In genomic region chr11:88414981-88415391, GRCh38 we compare ENCODE assay signal across 10 cellular contexts.
DNase-seq lines count a peak whose midpoint lies in the region; ATAC-seq lines count a peak whose summit lies in the region.
"Had no signal": no experiment of that assay in that cellular context is flagged by ENCODE, and none has a peak within 500 bp of the region (broad histone marks: within the 10 kb centered on the region; RNA-seq: fewer than 3 reads in every experiment).

No MANE protein-coding gene starts in this region.

- H3K27ac ChIP-seq in KOPT-K1 (ENCODE audit: low read depth, low read length, poor library complexity, severe bottlenecking) = peak overlapping the region; percentile 67

- peaks cover 37% of the 10 kb centered on the region for H3K4me1 Mint-ChIP-seq in activated T-cell treated with anti-CD3 and anti-CD28 coated beads, Interleukin-2, amount 50 U/mL, for 4 hours (ENCODE audit: low read depth)
- peaks cover 51% of the 10 kb centered on the region for H3K4me1 Mint-ChIP-seq in activated naive CD8-positive, alpha-beta T cell treated with anti-CD3 and anti-CD28 coated beads, Interleukin-2, amount 10 ng/mL, durations not matched to agents 7 days and 5 days

- H3K27me3 Mint-ChIP-seq in activated T-cell treated with anti-CD3 and anti-CD28 coated beads, Interleukin-2, amount 50 U/mL, for 4 hours (ENCODE audit: low read depth) = no peaks in the 10 kb centered on the region
- no peaks in the 10 kb centered on the region for H3K27me3 Mint-ChIP-seq in activated naive CD8-positive, alpha-beta T cell treated with anti-CD3 and anti-CD28 coated beads, Interleukin-2, amount 10 ng/mL, durations not matched to agents 7 days and 5 days

- POLR2A ChIA-PET in activated naive CD8-positive, alpha-beta T cell treated with anti-CD3 and anti-CD28 coated beads, Interleukin-2, amount 10 ng/mL, durations not matched to agents 7 days and 5 days (lab: Charles Lee) = interaction anchor here (1.1 to 2.7 kb wide), 3 partner anchors 10 to 78 kb away, joined by 5 to 13 read pairs (median 6); partner anchors contain the start of gene CTSC

- peak overlapping the region; percentile 72 for H3K27ac Mint-ChIP-seq in activated naive CD8-positive, alpha-beta T cell treated with anti-CD3 and anti-CD28 coated beads, Interleukin-2, amount 10 ng/mL, durations not matched to agents 7 days and 5 days

- H3K36me3 Mint-ChIP-seq in activated T-cell treated with anti-CD3 and anti-CD28 coated beads, Interleukin-2, amount 50 U/mL, for 4 hours (ENCODE audit: insufficient read depth) = no peaks in the 10 kb centered on the region
- peaks cover 28% of the 10 kb centered on the region for H3K36me3 Mint-ChIP-seq in activated naive CD8-positive, alpha-beta T cell treated with anti-CD3 and anti-CD28 coated beads, Interleukin-2, amount 10 ng/mL, durations not matched to agents 7 days and 5 days

- H3K9me3 Mint-ChIP-seq in activated T-cell treated with anti-CD3 and anti-CD28 coated beads, Interleukin-2, amount 50 U/mL, for 4 hours = no peaks in the 10 kb centered on the region
- H3K9me3 Mint-ChIP-seq in activated naive CD8-positive, alpha-beta T cell treated with anti-CD3 and anti-CD28 coated beads, Interleukin-2, amount 10 ng/mL, durations not matched to agents 7 days and 5 days = peaks cover 6% of the 10 kb centered on the region

- no peaks in the 10 kb centered on the region for H3K9me3 ChIP-seq in KOPT-K1 (ENCODE audit: insufficient read depth, low read length, poor library complexity, severe bottlenecking)

- DNase-seq in activated T-cell treated with anti-CD3 and anti-CD28 coated beads, Interleukin-2, amount 50 U/mL, for 4 hours = no peak
- DNase-seq in activated T-cell treated with anti-CD3 and anti-CD28 coated beads, Interleukin-2, amount 50 U/mL, for 1 hour = no peak
- no peak for DNase-seq in activated naive CD8-positive, alpha-beta T cell treated with anti-CD3 and anti-CD28 coated beads, Interleukin-2, amount 10 ng/mL, durations not matched to agents 7 days and 5 days
- DNase-seq in stimulated activated naive CD8-positive, alpha-beta T cell treated with anti-CD3 and anti-CD28 coated beads, Interleukin-15, Interleukin-2, amounts not matched to agents 100 U/mL and 50 U/mL, for 24 hours = peak; percentile 32
- DNase-seq in stimulated activated CD8-positive, alpha-beta memory T cell treated with anti-CD3 and anti-CD28 coated beads, Interleukin-4, amount 100 ng/mL, for 48 hours = no peak
- DNase-seq in stimulated activated CD4-positive, alpha-beta T cell treated with anti-CD3 and anti-CD28 coated beads, Interleukin-4, amount 100 ng/mL, for 24 hours = no peak
- no peak for DNase-seq in NCI-H2196 (lab: John Stamatoyannopoulos, UW; ENCODE audit: unreplicated experiment)
- DNase-seq: NCI-H526 treated with DMSO at 0.1 percent for 48 hours, retina had no signal

- H3K36me3 ChIP-seq in KOPT-K1 (ENCODE audit: insufficient read depth, low read length) = no peaks in the 10 kb centered on the region

- peak; percentile 43 to 64 for ATAC-seq in activated T-cell treated with anti-CD3 and anti-CD28 coated beads, Interleukin-2, amount 50 U/mL, for 4 hours
- ATAC-seq in activated naive CD8-positive, alpha-beta T cell treated with anti-CD3 and anti-CD28 coated beads, Interleukin-2, amount 10 ng/mL, durations not matched to agents 7 days and 5 days (ENCODE audit: low read depth) = peak; percentile 84
- peak; percentile 83 for ATAC-seq in stimulated activated naive CD8-positive, alpha-beta T cell treated with anti-CD3 and anti-CD28 coated beads, Interleukin-15, Interleukin-2, amounts not matched to agents 100 U/mL and 50 U/mL, for 24 hours

- peak overlapping the region; percentile 76 for H3K4me3 Mint-ChIP-seq in activated T-cell treated with anti-CD3 and anti-CD28 coated beads, Interleukin-2, amount 50 U/mL, for 4 hours
- H3K4me3 Mint-ChIP-seq in activated naive CD8-positive, alpha-beta T cell treated with anti-CD3 and anti-CD28 coated beads, Interleukin-2, amount 10 ng/mL, durations not matched to agents 7 days and 5 days = peak overlapping the region; percentile 65
